8 cellular contexts compared by ENCODE assay signal in genomic region chr17:81440511-81441244, GRCh38. TPM values are rescaled to one million over a fixed set of nuclear protein-coding genes. Genes with fewer than 3 reads are reported as not detected.
DNase-seq lines count a peak whose midpoint lies in the region; ATAC-seq and TF ChIP-seq lines count a peak whose summit lies in the region.

No MANE protein-coding gene starts in this region.

- TF ChIP-seq POLR2A in esophagus muscularis mucosa (IDR thresholded peaks at IDR 0.05; ENCODE audit: low read depth), result no peak

- H3K36me3 ChIP-seq in esophagus muscularis mucosa, result peaks cover 11 to 46% (median 28%) of the 10 kb centered on the region in 4 donors

- peaks cover 18 to 27% (median 23%) of the 10 kb centered on the region in 4 donors for H3K4me1 ChIP-seq in esophagus muscularis mucosa

- H3K36me3 Mint-ChIP-seq in activated T-helper 2 cell treated with anti-CD3 and anti-CD28 coated beads, Interferon-gamma antibody, Interleukin-2, Interleukin-4, amounts not matched to agents 10 μg/mL and 5 μg/mL and 100 μg/mL, durations not matched to agents 14 hours and 24 hours and 36 hours (ENCODE audit: low read depth), result no peaks in the 10 kb centered on the region

- no peak overlapping the region for H3K4me3 Mint-ChIP-seq in activated T-helper 2 cell treated with anti-CD3 and anti-CD28 coated beads, Interferon-gamma antibody, Interleukin-2, Interleukin-4, amounts not matched to agents 10 μg/mL and 5 μg/mL and 100 μg/mL, durations not matched to agents 14 hours and 24 hours and 36 hours (ENCODE audit: low read depth)

- H3K27ac Mint-ChIP-seq in activated T-helper 2 cell treated with anti-CD3 and anti-CD28 coated beads, Interferon-gamma antibody, Interleukin-2, Interleukin-4, amounts not matched to agents 10 μg/mL and 5 μg/mL and 100 μg/mL, durations not matched to agents 14 hours and 24 hours and 36 hours, result no peak overlapping the region

- no peaks in the 10 kb centered on the region for H3K27me3 Mint-ChIP-seq in activated T-helper 2 cell treated with anti-CD3 and anti-CD28 coated beads, Interferon-gamma antibody, Interleukin-2, Interleukin-4, amounts not matched to agents 10 μg/mL and 5 μg/mL and 100 μg/mL, durations not matched to agents 14 hours and 24 hours and 36 hours (ENCODE audit: low read depth)

- no peak for TF ChIP-seq EP300 in esophagus muscularis mucosa (IDR thresholded peaks at IDR 0.05)

- TF ChIP-seq CTCF in AG09319 (IDR thresholded peaks at IDR 0.05; ENCODE audit: low read depth, low read length) (peak; percentile 45), GM12873 (IDR thresholded peaks at IDR 0.05; ENCODE audit: insufficient read depth, low read depth, low read length, missing control alignments) (peak; percentile 75), epithelial cell of esophagus (IDR thresholded peaks at IDR 0.05; ENCODE audit: insufficient read depth, low read depth, low read length, missing control alignments) (peak; percentile 48), esophagus muscularis mucosa (IDR thresholded peaks at IDR 0.05) (peak in 1 of 3 experiments; percentile 33)

- H3K4me3 ChIP-seq in epithelial cell of esophagus (ENCODE audit: low read length) (no peak overlapping the region), esophagus muscularis mucosa (no peak overlapping the region)

- H3K27me3 ChIP-seq in esophagus muscularis mucosa, result no peaks in the 10 kb centered on the region

- WGBS in esophagus muscularis mucosa, result 84% methylated on average over 22 of the region's 24 CpGs

- intact Hi-C loops in activated T-helper 2 cell treated with anti-CD3 and anti-CD28 coated beads, Interferon-gamma antibody, Interleukin-2, Interleukin-4, amounts not matched to agents 10 μg/mL and 5 μg/mL and 100 μg/mL, durations not matched to agents 14 hours and 24 hours and 36 hours (cut with micrococcal nuclease), result no loop called here
- intact Hi-C loops in posterior vena cava (cut with DNase I) (no loop called here), esophagus muscularis mucosa (cut with DNase I) (no loop called here)

- H3K9me3 ChIP-seq in esophagus muscularis mucosa, result no peaks in the 10 kb centered on the region

- no peak overlapping the region for H3K27ac ChIP-seq in esophagus muscularis mucosa (replicated peaks in 1 of 4)

- DNase-seq in AG09319 (ENCODE audit: extremely low read depth, low read depth), result no peak
- DNase-seq in NCI-H82 (lab: John Stamatoyannopoulos, UW), result peak; percentile 87
- DNase-seq in epithelial cell of esophagus (ENCODE audit: low read depth), result no peak
- DNase-seq in activated T-helper 2 cell treated with anti-CD3 and anti-CD28 coated beads, Interferon-gamma antibody, Interleukin-2, Interleukin-4, amounts not matched to agents 10 μg/mL and 5 μg/mL and 100 μg/mL, durations not matched to agents 14 hours and 24 hours and 36 hours (ENCODE audit: low spot score), result no peak
- DNase-seq in posterior vena cava (ENCODE audit: low spot score), result no peak
- DNase-seq in esophagus muscularis mucosa (ENCODE audit: extremely low spot score), result no peak

- no peaks in the 10 kb centered on the region for H3K9me3 Mint-ChIP-seq in activated T-helper 2 cell treated with anti-CD3 and anti-CD28 coated beads, Interferon-gamma antibody, Interleukin-2, Interleukin-4, amounts not matched to agents 10 μg/mL and 5 μg/mL and 100 μg/mL, durations not matched to agents 14 hours and 24 hours and 36 hours

- ATAC-seq in HG02973 (IDR thresholded peaks at IDR 0.05; ENCODE audit: unreplicated experiment), result no peak

- no peaks in the 10 kb centered on the region for H3K4me1 Mint-ChIP-seq in activated T-helper 2 cell treated with anti-CD3 and anti-CD28 coated beads, Interferon-gamma antibody, Interleukin-2, Interleukin-4, amounts not matched to agents 10 μg/mL and 5 μg/mL and 100 μg/mL, durations not matched to agents 14 hours and 24 hours and 36 hours (ENCODE audit: low read depth)

RNA-seq across cellular contexts. Expression of gene BAHCC1, which starts 45.4 kb away (rescaled TPM):
- total RNA-seq in activated T-helper 2 cell treated with anti-CD3 and anti-CD28 coated beads, Interferon-gamma antibody, Interleukin-2, Interleukin-4, amounts not matched to agents 10 μg/mL and 5 μg/mL and 100 μg/mL, durations not matched to agents 14 hours and 24 hours and 36 hours, result 0.90 and 0.91 TPM in 2 replicates
- total RNA-seq in posterior vena cava, result 10 to 100 TPM; 17.3 to 19.1 TPM
- 10 to 100 TPM; 15.9 to 38.1 (median 21.1) TPM for total RNA-seq in esophagus muscularis mucosa
